ENCODE assay signal across 2 cellular contexts in genomic region chr11:13473013-13473722, GRCh38.
TF ChIP-seq lines count a peak whose summit lies in the region.

No MANE protein-coding gene starts in this region.

TF ChIP-seq in liver, 16 proteins besides CTCF, POLR2A, EP300 and RAD21:
- peak; percentile 8 for TF ChIP-seq MAX (IDR thresholded peaks at IDR 0.05)
- peak; percentile 20 for TF ChIP-seq YY1 (IDR thresholded peaks at IDR 0.05)
- peak in 1 of 2 donors; percentile 5 for TF ChIP-seq HNF4A (conservative IDR thresholded peaks at IDR 0.05)
- TF ChIP-seq FOXA1 (IDR thresholded peaks at IDR 0.05): no peak
- TF ChIP-seq HNF4G (IDR thresholded peaks at IDR 0.05): no peak

TF ChIP-seq in HepG2, 621 proteins besides CTCF, POLR2A, EP300 and RAD21:
- TF ChIP-seq RARA (CRISPR knock-in tag; IDR thresholded peaks at IDR 0.05) (no peak), CENPT (CRISPR knock-in tag; IDR thresholded peaks at IDR 0.05; ENCODE audit: low read depth) (no peak), ZNF589 (CRISPR knock-in tag; conservative IDR thresholded peaks at IDR 0.05) (no peak), NFIC (IDR thresholded peaks at IDR 0.05; ENCODE audit: low read length) (no peak), ZNF7 (CRISPR knock-in tag; IDR thresholded peaks at IDR 0.05) (no peak), IKZF5 (CRISPR knock-in tag; IDR thresholded peaks at IDR 0.05) (no peak), KDM1A (CRISPR knock-in tag; IDR thresholded peaks at IDR 0.05) (no peak), NFKB2 (CRISPR knock-in tag; IDR thresholded peaks at IDR 0.05; ENCODE audit: borderline replicate concordance) (no peak), SRSF1 (optimal IDR thresholded peaks at IDR 0.05; ENCODE audit: low read depth, low read length) (no peak), ZNF205 (CRISPR knock-in tag; IDR thresholded peaks at IDR 0.05) (no peak)
- TF ChIP-seq, protein P1, sequence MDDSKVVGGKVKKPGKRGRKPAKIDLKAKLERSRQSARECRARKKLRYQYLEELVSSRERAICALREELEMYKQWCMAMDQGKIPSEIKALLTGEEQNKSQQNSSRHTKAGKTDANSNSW (CRISPR knock-in tag; IDR thresholded peaks at IDR 0.05; ENCODE audit: borderline replicate concordance): no peak
TF ChIP-seq in HepG2: peak in this region for 0.
